ENCODE assay signal across 14 cellular contexts in genomic region chr5:173291722-173292658, GRCh38.
A peak's percentile ranks its signal among the peaks of the same experiment; 100 is the strongest.
DNase-seq lines count a peak whose midpoint lies in the region; ATAC-seq and TF ChIP-seq lines count a peak whose summit lies in the region.
"Had no signal": no experiment of that assay in that cellular context is flagged by ENCODE, and none has a peak within 500 bp of the region (broad histone marks: within the 10 kb centered on the region; RNA-seq: fewer than 3 reads in every experiment).

No MANE protein-coding gene starts in this region.

- peak; percentile 48 for ATAC-seq in GM19043 (IDR thresholded peaks at IDR 0.05; ENCODE audit: low read depth, unreplicated experiment)
- ATAC-seq: activated CD8-positive, alpha-beta T cell treated with anti-CD3 and anti-CD28 coated beads for 36 hours; naive thymus-derived CD4-positive, alpha-beta T cell; Right ventricle myocardium inferior had no signal

- TF ChIP-seq CTCF in fibroblast of mammary gland (conservative IDR thresholded peaks at IDR 0.05; ENCODE audit: control insufficient read depth, insufficient read depth, low read depth, low read length), result no peak

- DNase-seq in AG08395 (ENCODE audit: low spot score), result peak; percentile 42
- DNase-seq in NCI-H345 treated with DMSO at 0.1 percent for 48 hours (lab: John Stamatoyannopoulos, UW; ENCODE audit: unreplicated experiment), result peak; percentile 46
- DNase-seq in fibroblast of mammary gland (ENCODE audit: low read depth), result peak; percentile 50
- no peak for DNase-seq in activated CD4-positive, CD25-positive, alpha-beta regulatory T cell (lab: John Stamatoyannopoulos, UW)
- no peak for DNase-seq in KG1 (lab: John Stamatoyannopoulos, UW)
- DNase-seq in inferior parietal cortex (ENCODE audit: extremely low spot score), result no peak
- DNase-seq in activated effector memory CD4-positive, alpha-beta T cell treated with Interleukin-2 at 50 U/mL for 16 hours, result no peak
- DNase-seq: activated CD8-positive, alpha-beta T cell treated with anti-CD3 and anti-CD28 coated beads for 36 hours; CD4-positive, alpha-beta T cell; MM.1S; naive thymus-derived CD4-positive, alpha-beta T cell; upper lobe of left lung had no signal

- H3K4me3 ChIP-seq in fibroblast of mammary gland (ENCODE audit: control insufficient read depth, low read depth, low read length), result no peak overlapping the region
- H3K4me3 ChIP-seq: upper lobe of left lung had no signal

Comparison
In these comparisons a context has a peak if more than half of its experiments do, and no peak if none do; other contexts are left out.
1. DNase-seq: peak in AG08395 (single experiment), NCI-H345 treated with DMSO at 0.1 percent for 48 hours (single experiment) and fibroblast of mammary gland (single experiment); none in activated CD4-positive, CD25-positive, alpha-beta regulatory T cell (0 of 4), KG1 (single experiment), inferior parietal cortex (single experiment) and activated effector memory CD4-positive, alpha-beta T cell treated with Interleukin-2 at 50 U/mL for 16 hours (single experiment).